13 cellular contexts compared by ENCODE assay signal in genomic region chr4:140250989-140251552, GRCh38.
DNase-seq lines count a peak whose midpoint lies in the region; ATAC-seq and TF ChIP-seq lines count a peak whose summit lies in the region.
"Had no signal": no experiment of that assay in that cellular context is flagged by ENCODE, and none has a peak within 500 bp of the region (broad histone marks: within the 10 kb centered on the region; RNA-seq: fewer than 3 reads in every experiment).

No MANE protein-coding gene starts in this region.

- H3K4me1 ChIP-seq in H9 (ENCODE audit: insufficient read depth, low read length) = peaks cover 5% of the 10 kb centered on the region; the same call in 1 of the 2 replicates
- peaks cover 52% of the 10 kb centered on the region for H3K4me1 ChIP-seq in Karpas-422 (ENCODE audit: low read length)

- no peak overlapping the region for H2BK12ac ChIP-seq in H9 (ENCODE audit: insufficient read length, low read depth, low read length)

- H4K8ac ChIP-seq in H9 (replicated peaks; ENCODE audit: insufficient read length, low read depth, low read length) = no peak overlapping the region

- peaks cover 6% of the 10 kb centered on the region for H3K23me2 ChIP-seq in H9 (ENCODE audit: insufficient read length, low read depth, low read length, poor library complexity, severe bottlenecking)

- H2AFZ ChIP-seq in H9 (ENCODE audit: low read length) = no peak overlapping the region
- H2AFZ ChIP-seq in Karpas-422 (ENCODE audit: low read length) = no peak overlapping the region

- peaks cover 0 to 2% of the 10 kb centered on the region in 2 donors for H3K36me3 Mint-ChIP-seq in CD14-positive monocyte
- no peaks in the 10 kb centered on the region for H3K36me3 Mint-ChIP-seq in H9 (ENCODE audit: insufficient read depth in 1 of 3, low read depth in 3 of 3)
- no peaks in the 10 kb centered on the region for H3K36me3 Mint-ChIP-seq in natural killer cell

- H4K20me1 ChIP-seq in H9 (ENCODE audit: control insufficient read depth, insufficient read depth, insufficient read length) = no peaks in the 10 kb centered on the region
- no peaks in the 10 kb centered on the region for H4K20me1 ChIP-seq in Karpas-422 (ENCODE audit: insufficient read depth, low read depth, low read length)

- H3K4ac ChIP-seq in H9 (ENCODE audit: low read depth, low read length) = no peak overlapping the region

- no peak for TF ChIP-seq CTCF in CD14-positive monocyte (IDR thresholded peaks at IDR 0.05)
- TF ChIP-seq CTCF in H9 (conservative IDR thresholded peaks at IDR 0.05) = no peak
- TF ChIP-seq CTCF in VCaP (conservative IDR thresholded peaks at IDR 0.05) = no peak
- no peak for TF ChIP-seq CTCF in natural killer cell (IDR thresholded peaks at IDR 0.05)

- no CpG with 5 or more reads among the region's 4 CpGs for WGBS in H9 (ENCODE audit: extremely low coverage, insufficient read length, low lambda C conversion rate)

- no peak overlapping the region for H4K91ac ChIP-seq in H9 (ENCODE audit: insufficient read length, low read depth, low read length)

- DNase-seq in CD14-positive monocyte (ENCODE audit: low spot score) (peak; percentile 73), H9 (no peak), natural killer cell (no peak), Karpas-422 (no peak), NCI-H2107 (lab: John Stamatoyannopoulos, UW) (no peak)
- DNase-seq: activated CD8-positive, alpha-beta memory T cell treated with anti-CD3 and anti-CD28 coated beads, Interleukin-2, amount 50 U/mL, for 4 hours; body of pancreas; DMS79; NCI-H226 had no signal

- no peak overlapping the region for H3K4me2 ChIP-seq in H9 (ENCODE audit: insufficient read depth, insufficient read length, low read length)
- no peak overlapping the region for H3K4me2 ChIP-seq in Karpas-422 (ENCODE audit: low read depth, low read length, poor library complexity, severe bottlenecking)

- no peak overlapping the region for H2BK20ac ChIP-seq in H9 (ENCODE audit: low read depth, low read length, poor library complexity, severe bottlenecking)

- H3K23ac ChIP-seq in H9 (ENCODE audit: insufficient read length, low read depth, low read length) = no peak overlapping the region

- H2AK5ac ChIP-seq in H9 (ENCODE audit: insufficient read length, low read length) = no peak overlapping the region

- H2BK5ac ChIP-seq in H9 (ENCODE audit: insufficient read length, low read length) = no peak overlapping the region

- no peaks in the 10 kb centered on the region for H3K79me1 ChIP-seq in H9 (ENCODE audit: insufficient read depth, low read depth, low read length, poor library complexity, severe bottlenecking)

- H3K14ac ChIP-seq in H9 (ENCODE audit: insufficient read depth, low read length) = no peak overlapping the region

- no peaks in the 10 kb centered on the region for H3K79me2 ChIP-seq in H9 (ENCODE audit: insufficient read depth, low read length)
- H3K79me2 ChIP-seq in Karpas-422 (ENCODE audit: low read length) = no peaks in the 10 kb centered on the region

- no peaks in the 10 kb centered on the region for H3K9me3 ChIP-seq in H9 (ENCODE audit: control insufficient read depth, low read depth, low read length)
- H3K9me3 ChIP-seq in Karpas-422 (ENCODE audit: low read length) = no peaks in the 10 kb centered on the region
- H3K9me3 ChIP-seq: body of pancreas, neutrophil had no signal

- peak in 1 of 3 donors; percentile 18 for ATAC-seq in natural killer cell
- no peak for ATAC-seq in HG03342 (IDR thresholded peaks at IDR 0.05; ENCODE audit: unreplicated experiment)
- no peak for ATAC-seq in GM19397 (IDR thresholded peaks at IDR 0.05; ENCODE audit: unreplicated experiment)
- ATAC-seq: body of pancreas had no signal

- H3K27me3 Mint-ChIP-seq in CD14-positive monocyte (ENCODE audit: low read depth in 3 of 3) (peaks cover 0 to 4% (median 2%) of the 10 kb centered on the region in 3 donors), H9 (ENCODE audit: low read depth) (peaks cover 37% of the 10 kb centered on the region), natural killer cell (ENCODE audit: low read depth in 2 of 2) (peaks cover 29 to 42% of the 10 kb centered on the region in 2 donors)

- H3K27me3 ChIP-seq in H9 (ENCODE audit: insufficient read depth, low read length) (no peaks in the 10 kb centered on the region; the same call in 1 of the 2 replicates), Karpas-422 (ENCODE audit: low read length) (no peaks in the 10 kb centered on the region)
- H3K27me3 ChIP-seq: body of pancreas had no signal

- H2BK120ac ChIP-seq in H9 (ENCODE audit: low read depth, low read length, poor library complexity, severe bottlenecking) = no peak overlapping the region

- H3K56ac ChIP-seq in H9 (ENCODE audit: insufficient read length, low read depth, low read length) = no peak overlapping the region

- H3K4me3 Mint-ChIP-seq in CD14-positive monocyte (no peak overlapping the region), H9 (no peak overlapping the region), natural killer cell (peak overlapping the region; percentile 73)

- H3K27ac Mint-ChIP-seq in CD14-positive monocyte (peak overlapping the region in 4 of 7 donors; percentile 10 to 76 (median 22)), H9 (peak overlapping the region in 2 of 3 experiments; percentile 49 to 59; a peak in 2 of 7 replicates), natural killer cell (no peak overlapping the region)

- no peak overlapping the region for H4K5ac ChIP-seq in H9 (ENCODE audit: insufficient read length, low read depth, low read length)

- peaks cover 46% of the 10 kb centered on the region for H3K4me1 Mint-ChIP-seq in CD14-positive monocyte
- peaks cover 28 to 38% of the 10 kb centered on the region in 2 experiments for H3K4me1 Mint-ChIP-seq in H9
- peaks cover 0 to 5% of the 10 kb centered on the region in 2 donors for H3K4me1 Mint-ChIP-seq in natural killer cell

- no peaks in the 10 kb centered on the region for H3K9me2 ChIP-seq in Karpas-422 (replicated peaks; ENCODE audit: insufficient read depth, low read length)

- no peak overlapping the region for H3K4me3 ChIP-seq in Karpas-422 (ENCODE audit: low read length)
- H3K4me3 ChIP-seq: body of pancreas had no signal

- no peak overlapping the region for H3K18ac ChIP-seq in H9 (ENCODE audit: insufficient read length, low read depth, low read length)

- no peaks in the 10 kb centered on the region for H3K36me3 ChIP-seq in Karpas-422 (ENCODE audit: insufficient read depth, low read length)
- H3K36me3 ChIP-seq: neutrophil had no signal

- H3K27ac ChIP-seq in H9 (ENCODE audit: insufficient read length, low read depth, low read length) = no peak overlapping the region
- peak overlapping the region; percentile 97 for H3K27ac ChIP-seq in VCaP
- no peak overlapping the region for H3K27ac ChIP-seq in Karpas-422 (ENCODE audit: low read length)
- H3K27ac ChIP-seq: neutrophil had no signal

- no peak overlapping the region for H3T11ph ChIP-seq in H9 (ENCODE audit: low read length)

- intact Hi-C loops in CD14-positive monocyte (cut with micrococcal nuclease) = loop anchor here (5.0 to 10.0 kb wide), 7 partner anchors 99 to 1066 kb away; partner anchors contain the start of gene MAML3 (in 1 of the 2)
- intact Hi-C loops in natural killer cell (cut with micrococcal nuclease) = loop anchor here (5.0 to 10.0 kb wide), 2 partner anchors 199 to 646 kb away; no protein-coding TSS in a partner anchor

- H3K9me3 Mint-ChIP-seq in CD14-positive monocyte (peaks cover 0 to 3% (median 0%) of the 10 kb centered on the region in 7 donors), H9 (no peaks in the 10 kb centered on the region), natural killer cell (no peaks in the 10 kb centered on the region)

- no peak overlapping the region for H3K9ac ChIP-seq in H9 (ENCODE audit: extremely low read depth, insufficient read length, low read length)
- no peak overlapping the region for H3K9ac ChIP-seq in Karpas-422 (ENCODE audit: low read length)

- no peak overlapping the region for H2BK15ac ChIP-seq in H9 (ENCODE audit: low read depth, low read length)

Comparison
In these comparisons a context has a peak if more than half of its experiments do, and no peak if none do; other contexts are left out.
1. H3K27ac Mint-ChIP-seq: peak in CD14-positive monocyte (4 of 7) and H9 (2 of 3); none in natural killer cell (0 of 2).